Comparison of ENCODE assay signal across 9 cellular contexts in the genomic region with DNA sequence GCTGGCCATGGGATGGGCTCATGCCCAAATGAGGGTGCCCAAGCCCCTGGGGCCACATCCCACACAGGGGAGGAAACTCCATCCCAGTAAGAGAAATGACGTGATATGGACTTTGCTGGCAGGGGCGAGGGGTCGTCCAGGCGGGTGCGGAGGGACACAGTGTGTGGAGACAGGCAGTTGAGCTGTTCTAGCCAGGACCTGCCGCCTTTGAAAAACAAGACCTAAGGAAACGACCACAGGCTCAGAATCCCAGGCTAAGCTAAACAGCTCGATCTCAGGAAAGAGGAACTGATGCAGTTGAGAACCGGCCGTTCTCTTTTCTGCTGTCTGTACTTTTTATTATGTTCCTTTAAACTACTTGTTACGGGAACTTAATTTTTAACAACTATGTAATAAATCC. TPM values are rescaled to one million over a fixed set of nuclear protein-coding genes. Genes with fewer than 3 reads are reported as not detected.
A peak's percentile ranks its signal among the peaks of the same experiment; 100 is the strongest.
DNase-seq lines count a peak whose midpoint lies in the region; ATAC-seq and TF ChIP-seq lines count a peak whose summit lies in the region.
"Had no signal": no experiment of that assay in that cellular context is flagged by ENCODE, and none has a peak within 500 bp of the region (broad histone marks: within the 10 kb centered on the region; RNA-seq: fewer than 3 reads in every experiment).

No MANE protein-coding gene starts in this region.

- CTCF ChIA-PET in activated CD8-positive, alpha-beta T cell treated with anti-CD3 and anti-CD28 coated beads for 36 hours (lab: Charles Lee): interaction anchor here (2.2 kb wide), 1 partner anchor 10 kb away, joined by 12 read pairs; no protein-coding TSS in a partner anchor
- CTCF ChIA-PET in activated CD8-positive, alpha-beta T cell treated with anti-CD3 and anti-CD28 coated beads, Interleukin-2, amount 10 ng/mL, durations not matched to agents 7 days and 5 days (lab: Charles Lee): interaction anchor here (1.4 to 1.6 kb wide), 2 partner anchors 8 to 10 kb away, joined by 3 to 11 read pairs; no protein-coding TSS in a partner anchor

- peak overlapping the region in 1 of 5 donors; percentile 9 for H3K9ac ChIP-seq in subcutaneous abdominal adipose tissue (ENCODE audit: low read length in 5 of 5)

- no peaks in the 10 kb centered on the region for H3K36me3 ChIP-seq in left ventricle myocardium inferior
- no peaks in the 10 kb centered on the region for H3K36me3 ChIP-seq in subcutaneous abdominal adipose tissue (ENCODE audit: control insufficient read depth in 5 of 5, insufficient read depth in 5 of 5, low read length in 5 of 5)

- H3K9me3 ChIP-seq in left ventricle myocardium inferior (replicated peaks) (no peaks in the 10 kb centered on the region), subcutaneous abdominal adipose tissue (ENCODE audit: control insufficient read depth in 5 of 5, low read length in 5 of 5) (no peaks in the 10 kb centered on the region)

- no peaks in the 10 kb centered on the region for H3K36me3 Mint-ChIP-seq in activated CD8-positive, alpha-beta T cell treated with anti-CD3 and anti-CD28 coated beads for 36 hours (ENCODE audit: low read depth)
- no peaks in the 10 kb centered on the region for H3K36me3 Mint-ChIP-seq in activated CD8-positive, alpha-beta T cell treated with anti-CD3 and anti-CD28 coated beads, Interleukin-2, amount 10 ng/mL, durations not matched to agents 7 days and 5 days (ENCODE audit: low read depth)

- H3K9me3 Mint-ChIP-seq in activated CD8-positive, alpha-beta T cell treated with anti-CD3 and anti-CD28 coated beads for 36 hours: no peaks in the 10 kb centered on the region
- no peaks in the 10 kb centered on the region for H3K9me3 Mint-ChIP-seq in activated CD8-positive, alpha-beta T cell treated with anti-CD3 and anti-CD28 coated beads, Interleukin-2, amount 10 ng/mL, durations not matched to agents 7 days and 5 days (ENCODE audit: insufficient read depth)

- H3K27ac ChIP-seq in left ventricle myocardium inferior (replicated peaks): peak overlapping the region; percentile 16
- peak overlapping the region; percentile 44 for H3K27ac ChIP-seq in subcutaneous abdominal adipose tissue (ENCODE audit: low read depth, low read length)

- no peak overlapping the region for H3K4me3 ChIP-seq in left ventricle myocardium inferior
- peak overlapping the region in 4 of 5 donors; percentile 46 to 56 (median 48) for H3K4me3 ChIP-seq in subcutaneous abdominal adipose tissue (ENCODE audit: low read depth in 1 of 5, low read length in 5 of 5)

- TF ChIP-seq CTCF in activated CD8-positive, alpha-beta T cell treated with anti-CD3 and anti-CD28 coated beads for 36 hours (IDR thresholded peaks at IDR 0.05): no peak
- no peak for TF ChIP-seq CTCF in left ventricle myocardium inferior (IDR thresholded peaks at IDR 0.05; ENCODE audit: borderline replicate concordance)

- H3K27me3 Mint-ChIP-seq in activated CD8-positive, alpha-beta T cell treated with anti-CD3 and anti-CD28 coated beads for 36 hours: no peaks in the 10 kb centered on the region
- H3K27me3 Mint-ChIP-seq in activated CD8-positive, alpha-beta T cell treated with anti-CD3 and anti-CD28 coated beads, Interleukin-2, amount 10 ng/mL, durations not matched to agents 7 days and 5 days (ENCODE audit: low read depth): no peaks in the 10 kb centered on the region

- H3K27me3 ChIP-seq in left ventricle myocardium inferior (ENCODE audit: low read depth): peaks cover 2% of the 10 kb centered on the region
- no peaks in the 10 kb centered on the region for H3K27me3 ChIP-seq in subcutaneous abdominal adipose tissue (ENCODE audit: control insufficient read depth in 5 of 5, insufficient read depth in 4 of 5, low read length in 5 of 5)

- peak overlapping the region; percentile 83 for H3K27ac Mint-ChIP-seq in activated CD8-positive, alpha-beta T cell treated with anti-CD3 and anti-CD28 coated beads for 36 hours
- H3K27ac Mint-ChIP-seq in activated CD8-positive, alpha-beta T cell treated with anti-CD3 and anti-CD28 coated beads, Interleukin-2, amount 10 ng/mL, durations not matched to agents 7 days and 5 days: no peak overlapping the region

- intact Hi-C loops in activated CD8-positive, alpha-beta T cell treated with anti-CD3 and anti-CD28 coated beads for 36 hours (cut with micrococcal nuclease): no loop called here
- intact Hi-C loops in left ventricle myocardium inferior (cut with micrococcal nuclease): no loop called here

- ATAC-seq in activated CD8-positive, alpha-beta T cell treated with anti-CD3 and anti-CD28 coated beads for 36 hours: no peak
- ATAC-seq in activated CD8-positive, alpha-beta T cell treated with anti-CD3 and anti-CD28 coated beads, Interleukin-2, amount 10 ng/mL, durations not matched to agents 7 days and 5 days: no peak

- peak overlapping the region; percentile 60 for H3K4me3 Mint-ChIP-seq in activated CD8-positive, alpha-beta T cell treated with anti-CD3 and anti-CD28 coated beads for 36 hours
- H3K4me3 Mint-ChIP-seq in activated CD8-positive, alpha-beta T cell treated with anti-CD3 and anti-CD28 coated beads, Interleukin-2, amount 10 ng/mL, durations not matched to agents 7 days and 5 days: no peak overlapping the region

- peaks cover 53% of the 10 kb centered on the region for H3K4me1 Mint-ChIP-seq in activated CD8-positive, alpha-beta T cell treated with anti-CD3 and anti-CD28 coated beads for 36 hours (ENCODE audit: low read depth)
- H3K4me1 Mint-ChIP-seq in activated CD8-positive, alpha-beta T cell treated with anti-CD3 and anti-CD28 coated beads, Interleukin-2, amount 10 ng/mL, durations not matched to agents 7 days and 5 days (ENCODE audit: low read depth): peaks cover 45% of the 10 kb centered on the region

- no peaks in the 10 kb centered on the region for H3K4me1 ChIP-seq in left ventricle myocardium inferior
- H3K4me1 ChIP-seq in subcutaneous abdominal adipose tissue (ENCODE audit: control insufficient read depth in 5 of 5, insufficient read depth in 5 of 5, low read length in 5 of 5): peaks cover 0 to 23% (median 0%) of the 10 kb centered on the region in 5 donors

- POLR2A ChIA-PET in activated CD8-positive, alpha-beta T cell treated with anti-CD3 and anti-CD28 coated beads for 36 hours (lab: Charles Lee): interaction anchor here (0.8 to 1.5 kb wide), 3 partner anchors 86 to 98 kb away, joined by 3 to 9 read pairs (median 7); partner anchors contain the start of gene HNRNPA2B1
- POLR2A ChIA-PET in activated CD8-positive, alpha-beta T cell treated with anti-CD3 and anti-CD28 coated beads, Interleukin-2, amount 10 ng/mL, durations not matched to agents 7 days and 5 days (lab: Charles Lee): interaction anchor here (0.6 to 1.5 kb wide), 3 partner anchors 8 to 91 kb away, joined by 3 read pairs; no protein-coding TSS in a partner anchor

- DNase-seq in activated CD8-positive, alpha-beta T cell treated with anti-CD3 and anti-CD28 coated beads for 36 hours: no peak
- no peak for DNase-seq in activated CD8-positive, alpha-beta T cell treated with anti-CD3 and anti-CD28 coated beads, Interleukin-2, amount 10 ng/mL, durations not matched to agents 7 days and 5 days
- DNase-seq in RPMI8226 (peak; percentile 59), left ventricle myocardium inferior (no peak), COR-L47 (lab: John Stamatoyannopoulos, UW) (no peak), NCI-H2171 treated with DMSO at 0.1 percent for 48 hours (lab: John Stamatoyannopoulos, UW) (no peak), NCI-H1417 treated with DMSO at 0.1 percent for 48 hours (lab: John Stamatoyannopoulos, UW) (no peak)
- DNase-seq: IMR-90 had no signal

RNA-seq across cellular contexts. Expression of gene NFE2L3, which starts 51.1 kb away (rescaled TPM):
- total RNA-seq in activated CD8-positive, alpha-beta T cell treated with anti-CD3 and anti-CD28 coated beads for 36 hours: 10 to 100 TPM; 21.5 to 22.6 TPM
- total RNA-seq in activated CD8-positive, alpha-beta T cell treated with anti-CD3 and anti-CD28 coated beads, Interleukin-2, amount 10 ng/mL, durations not matched to agents 7 days and 5 days: 10 to 100 TPM in 1 of 2 experiments, 1 to 10 TPM in 1; 9.7 to 10.4 TPM
- total RNA-seq in left ventricle myocardium inferior: 0.99 TPM
